33 cellular contexts compared by ENCODE assay signal in the genomic region with DNA sequence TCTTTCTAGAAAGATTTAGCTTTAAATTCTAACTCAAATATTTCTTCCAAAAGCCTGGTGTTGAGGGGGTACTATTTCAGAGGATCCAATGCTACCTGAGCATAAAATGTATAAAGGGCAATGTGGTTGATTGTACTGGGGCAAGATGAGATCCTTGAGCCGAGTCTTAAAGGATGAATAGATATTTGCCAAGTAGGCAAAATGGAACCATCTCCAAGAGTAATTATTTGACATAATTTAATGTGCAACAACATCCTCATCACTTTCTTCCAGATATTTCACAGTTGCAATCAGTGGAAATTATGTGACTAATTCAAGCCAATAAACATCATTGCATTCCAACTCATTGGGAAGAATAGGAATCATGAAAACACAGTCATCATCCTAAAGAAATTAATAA. TPM values are rescaled to one million over a fixed set of nuclear protein-coding genes. Genes with fewer than 3 reads are reported as not detected.
"Had no signal": no experiment of that assay in that cellular context is flagged by ENCODE, and none has a peak within 500 bp of the region (broad histone marks: within the 10 kb centered on the region; RNA-seq: fewer than 3 reads in every experiment).

No MANE protein-coding gene starts in this region.

- FAIRE-seq: colon had no signal

- H3K27me3 ChIP-seq: brain microvascular endothelial cell, MG63 had no signal

- H3K36me3 ChIP-seq: brain microvascular endothelial cell, MG63, WERI-Rb-1 had no signal

- H3K9me3 ChIP-seq: MG63 had no signal

- H3K27ac ChIP-seq: WERI-Rb-1 had no signal

- H3K4me3 ChIP-seq: MG63 had no signal

- ATAC-seq: activated CD8-positive, alpha-beta memory T cell treated with anti-CD3 and anti-CD28 coated beads, Interleukin-2, amount 10 ng/mL, durations not matched to agents 7 days and 5 days; activated naive CD8-positive, alpha-beta T cell treated with anti-CD3 and anti-CD28 coated beads, Interleukin-2, amount 50 U/mL, for 24 hours had no signal

- DNase-seq: activated CD4-positive, alpha-beta memory T cell treated with anti-CD3 and anti-CD28 coated beads, Interleukin-2, amount 10 ng/mL, durations not matched to agents 7 days and 5 days; activated CD4-positive, alpha-beta T cell treated with anti-CD3 and anti-CD28 coated beads for 1 hour; activated CD4-positive, alpha-beta T cell treated with anti-CD3 and anti-CD28 coated beads for 48 hours; activated CD4-positive, CD25-positive, alpha-beta regulatory T cell; activated CD8-positive, alpha-beta memory T cell treated with anti-CD3 and anti-CD28 coated beads for 24 hours; activated CD8-positive, alpha-beta memory T cell treated with anti-CD3 and anti-CD28 coated beads, Interleukin-2, amount 10 ng/mL, durations not matched to agents 7 days and 5 days; activated CD8-positive, alpha-beta memory T cell treated with anti-CD3 and anti-CD28 coated beads, Interleukin-2, amount 50 U/mL, for 48 hours; activated effector memory CD4-positive, alpha-beta T cell treated with Interleukin-2 at 50 U/mL for 16 hours; activated naive CD4-positive, alpha-beta T cell treated with anti-CD3 and anti-CD28 coated beads, Interleukin-2, amount 10 ng/mL, durations not matched to agents 7 days and 5 days; activated naive CD8-positive, alpha-beta T cell treated with anti-CD3 and anti-CD28 coated beads, Interleukin-2, amount 50 U/mL, for 24 hours; activated T-cell treated with anti-CD3 and anti-CD28 coated beads, Interleukin-2, amount 50 U/mL, for 48 hours; anterior cingulate cortex; brain microvascular endothelial cell; central memory CD4-positive, alpha-beta T cell; Kasumi-1; MG63; NCI-H1048; NCI-H1105 treated with DMSO at 0.1 percent for 48 hours; NCI-H1436; NCI-H1694; NCI-H1930; NCI-H2081 treated with DMSO at 0.1 percent for 48 hours; NCI-H524 treated with DMSO at 0.1 percent for 48 hours; NK-92 treated with Interleukin-12 subunit alpha and Interleukin-12 subunit beta, amount 100 ng/mL, for 24 hours; SHP77 treated with DMSO at 0.1 percent for 48 hours; T1000; WERI-Rb-1 had no signal

RNA-seq across cellular contexts. Expression of a gene that starts 30.2 kb away (rescaled TPM):
- total RNA-seq: activated CD4-positive, alpha-beta memory T cell treated with anti-CD3 and anti-CD28 coated beads, Interleukin-2, amount 10 ng/mL, durations not matched to agents 7 days and 5 days; activated CD8-positive, alpha-beta memory T cell treated with anti-CD3 and anti-CD28 coated beads, Interleukin-2, amount 10 ng/mL, durations not matched to agents 7 days and 5 days; NCI-H460; OCI-LY7; SK-MEL-5; T-helper 1 cell treated with Interleukin-12 subunit alpha and Interleukin-12 subunit beta and Interleukin-4 antibody, amounts not matched to agents 30 ng/mL and 1 ng/mL, for 36 hours; T-helper 2 cell treated with Interferon-gamma antibody and Interleukin-4, amounts not matched to agents 100 ng/mL and 5 ng/mL, for 36 hours had no signal
